Comparison of ENCODE assay signal across 23 cellular contexts in the genomic region with DNA sequence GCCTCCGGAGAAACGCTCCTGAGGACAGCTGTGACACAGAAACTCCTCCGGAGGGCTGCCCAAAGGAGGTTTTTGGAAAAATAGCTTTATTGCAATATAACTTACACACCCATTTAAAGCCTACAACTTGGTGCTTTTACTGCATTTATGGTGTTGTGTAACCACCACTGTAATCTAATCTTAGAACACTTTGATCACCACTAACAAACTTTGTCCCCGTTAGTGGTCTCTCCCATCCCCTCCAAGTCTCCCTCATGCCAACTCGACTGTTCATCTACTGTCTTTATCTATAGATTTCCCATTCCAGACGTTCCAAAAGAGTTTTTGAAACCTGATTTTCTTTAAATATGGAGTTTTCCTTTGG.
DNase-seq lines count a peak whose midpoint lies in the region; ATAC-seq and TF ChIP-seq lines count a peak whose summit lies in the region.
"Had no signal": no experiment of that assay in that cellular context is flagged by ENCODE, and none has a peak within 500 bp of the region (broad histone marks: within the 10 kb centered on the region; RNA-seq: fewer than 3 reads in every experiment).

No MANE protein-coding gene starts in this region.

- H3K27me3 ChIP-seq in ascending aorta (no peaks in the 10 kb centered on the region), mesenchymal stem cell (ENCODE audit: control insufficient read depth in 1 of 2, insufficient read depth in 1 of 2, low read length in 2 of 2) (no peaks in the 10 kb centered on the region)
- H3K27me3 ChIP-seq: neutrophil, SJSA1 had no signal

- H3K4me1 ChIP-seq in ascending aorta (peaks cover 34 to 66% of the 10 kb centered on the region in 2 donors), mesodermal cell (ENCODE audit: control insufficient read depth, insufficient read depth, low read length, poor library complexity, severe bottlenecking) (peaks cover 48% of the 10 kb centered on the region), mesenchymal stem cell (ENCODE audit: control insufficient read depth, insufficient read depth, low read depth, low read length) (peaks cover 48% of the 10 kb centered on the region)

- no peak for TF ChIP-seq CTCF in ascending aorta (IDR thresholded peaks at IDR 0.05)

- 80 to 94% methylated on average over 2 to 3 of the region's 6 CpGs for WGBS in mesodermal cell (ENCODE audit: insufficient coverage in 2 of 2), 2 experiments
- WGBS in mesenchymal stem cell, result 83% methylated on average over 3 of the region's 6 CpGs

- no peak overlapping the region for H2AFZ ChIP-seq in mesenchymal stem cell (ENCODE audit: low read depth, low read length)
- H2AFZ ChIP-seq: PC-9 had no signal

- H2BK120ac ChIP-seq in mesenchymal stem cell (ENCODE audit: low read depth, low read length), result no peak overlapping the region

- H3K4me2 ChIP-seq in mesenchymal stem cell (ENCODE audit: low read length, poor library complexity, severe bottlenecking), result no peak overlapping the region
- H3K4me2 ChIP-seq: PC-9 had no signal

- no peaks in the 10 kb centered on the region for H3K9me3 ChIP-seq in ascending aorta
- no peaks in the 10 kb centered on the region for H3K9me3 ChIP-seq in mesodermal cell (ENCODE audit: control insufficient read depth, low read length)
- no peaks in the 10 kb centered on the region for H3K9me3 ChIP-seq in mesenchymal stem cell (ENCODE audit: control insufficient read depth, low read length)
- H3K9me3 ChIP-seq: neutrophil, SJSA1 had no signal

- H2AK5ac ChIP-seq in mesenchymal stem cell (ENCODE audit: low read length, severe bottlenecking), result no peak overlapping the region

- H3K4me3 Mint-ChIP-seq in activated naive CD8-positive, alpha-beta T cell, result no peak overlapping the region
- H3K4me3 Mint-ChIP-seq in activated naive CD8-positive, alpha-beta T cell treated with anti-CD3 and anti-CD28 coated beads for 36 hours, result no peak overlapping the region
- H3K4me3 Mint-ChIP-seq: stimulated activated effector memory CD8-positive, alpha-beta T cell treated with anti-CD3 and anti-CD28 coated beads, Interleukin-12 subunit alpha, Interleukin-12 subunit beta, amount 100 ng/mL, for 72 hours; T-helper 1 cell treated with Interleukin-12 subunit alpha and Interleukin-12 subunit beta and Interleukin-4 antibody, amounts not matched to agents 30 μg/mL and 1 μg/mL, for 36 hours had no signal

- H2BK15ac ChIP-seq in mesenchymal stem cell (ENCODE audit: low read depth, poor library complexity, severe bottlenecking), result no peak overlapping the region

- H3K27ac ChIP-seq in ascending aorta (peak overlapping the region; percentile 91 to 95), mesodermal cell (ENCODE audit: low read depth, low read length, severe bottlenecking) (peak overlapping the region; percentile 37), mesenchymal stem cell (ENCODE audit: low read length, poor library complexity, severe bottlenecking) (no peak overlapping the region)
- H3K27ac ChIP-seq: C4-2B, neutrophil, PC-9, VCaP had no signal

- no peak for DNase-seq in activated naive CD8-positive, alpha-beta T cell treated with anti-CD3 and anti-CD28 coated beads for 36 hours
- DNase-seq in ascending aorta (ENCODE audit: low spot score in 2 of 2), result no peak
- DNase-seq in superior temporal gyrus (ENCODE audit: extremely low spot score), result peak; percentile 30
- DNase-seq in mesenchymal stem cell, result no peak
- DNase-seq in middle frontal gyrus (ENCODE audit: extremely low spot score, low spot score), result no peak
- DNase-seq: 8988T; activated CD4-positive, alpha-beta T cell treated with anti-CD3 and anti-CD28 coated beads, Interleukin-2, amount 50 U/mL, for 4 hours; GF-D8; GOT3; midbrain; NCI-H1694; NCI-H82 had no signal

- H3K27ac Mint-ChIP-seq in activated naive CD8-positive, alpha-beta T cell, result peak overlapping the region; percentile 73
- no peak overlapping the region for H3K27ac Mint-ChIP-seq in activated naive CD8-positive, alpha-beta T cell treated with anti-CD3 and anti-CD28 coated beads for 36 hours
- H3K27ac Mint-ChIP-seq: T-helper 1 cell treated with Interleukin-12 subunit alpha and Interleukin-12 subunit beta and Interleukin-4 antibody, amounts not matched to agents 30 μg/mL and 1 μg/mL, for 36 hours had no signal

- no peak overlapping the region for H2BK12ac ChIP-seq in mesenchymal stem cell (ENCODE audit: low read length in 2 of 2)

- H3K79me1 ChIP-seq in mesenchymal stem cell (replicated peaks; ENCODE audit: low read length, poor library complexity, severe bottlenecking), result peaks cover 36% of the 10 kb centered on the region

- H3K9me3 Mint-ChIP-seq in activated naive CD8-positive, alpha-beta T cell (ENCODE audit: low read depth), result no peaks in the 10 kb centered on the region
- H3K9me3 Mint-ChIP-seq in activated naive CD8-positive, alpha-beta T cell treated with anti-CD3 and anti-CD28 coated beads for 36 hours, result no peaks in the 10 kb centered on the region
- H3K9me3 Mint-ChIP-seq: stimulated activated effector memory CD8-positive, alpha-beta T cell treated with anti-CD3 and anti-CD28 coated beads, Interleukin-12 subunit alpha, Interleukin-12 subunit beta, amount 100 ng/mL, for 72 hours; T-helper 1 cell treated with Interleukin-12 subunit alpha and Interleukin-12 subunit beta and Interleukin-4 antibody, amounts not matched to agents 30 μg/mL and 1 μg/mL, for 36 hours; type B pancreatic cell had no signal

- no peak overlapping the region for H3K14ac ChIP-seq in mesenchymal stem cell (ENCODE audit: low read length in 2 of 2)

- H3K36me3 ChIP-seq in ascending aorta (no peaks in the 10 kb centered on the region), mesodermal cell (ENCODE audit: control insufficient read depth, insufficient read depth, low read length) (peaks cover 33% of the 10 kb centered on the region), mesenchymal stem cell (ENCODE audit: control insufficient read depth in 1 of 2, insufficient read depth in 2 of 2, low read depth in 1 of 2, low read length in 2 of 2) (peaks cover 51 to 62% of the 10 kb centered on the region in 2 experiments)

- intact Hi-C loops in ascending aorta (cut with DNase I), result no loop called here

- H3K27me3 Mint-ChIP-seq in activated naive CD8-positive, alpha-beta T cell, result no peaks in the 10 kb centered on the region
- no peaks in the 10 kb centered on the region for H3K27me3 Mint-ChIP-seq in activated naive CD8-positive, alpha-beta T cell treated with anti-CD3 and anti-CD28 coated beads for 36 hours
- H3K27me3 Mint-ChIP-seq: type B pancreatic cell had no signal

- no peak overlapping the region for H4K8ac ChIP-seq in mesenchymal stem cell (ENCODE audit: low read length)

- no peak overlapping the region for H3K4me3 ChIP-seq in ascending aorta
- no peak overlapping the region for H3K4me3 ChIP-seq in mesodermal cell (ENCODE audit: extremely low read depth, insufficient read depth, low read length, poor library complexity, severe bottlenecking)
- no peak overlapping the region for H3K4me3 ChIP-seq in mesenchymal stem cell (ENCODE audit: insufficient read depth in 1 of 2, low read depth in 1 of 2, low read length in 2 of 2)
- H3K4me3 ChIP-seq: PC-9, SJSA1 had no signal

- no peak overlapping the region for H3K9ac ChIP-seq in mesenchymal stem cell (ENCODE audit: low read length)

- ATAC-seq in GM19463 (IDR thresholded peaks at IDR 0.05; ENCODE audit: unreplicated experiment), result no peak
- ATAC-seq: stimulated activated effector memory CD8-positive, alpha-beta T cell treated with anti-CD3 and anti-CD28 coated beads, Interleukin-12 subunit alpha, Interleukin-12 subunit beta, amount 100 ng/mL, for 72 hours had no signal

- H3K4me1 Mint-ChIP-seq in activated naive CD8-positive, alpha-beta T cell (ENCODE audit: low read depth), result peaks cover 57% of the 10 kb centered on the region
- H3K4me1 Mint-ChIP-seq in activated naive CD8-positive, alpha-beta T cell treated with anti-CD3 and anti-CD28 coated beads for 36 hours, result peaks cover 53% of the 10 kb centered on the region

- peaks cover 17% of the 10 kb centered on the region for H3K36me3 Mint-ChIP-seq in activated naive CD8-positive, alpha-beta T cell
- H3K36me3 Mint-ChIP-seq in activated naive CD8-positive, alpha-beta T cell treated with anti-CD3 and anti-CD28 coated beads for 36 hours, result peaks cover 40% of the 10 kb centered on the region

- H3K4ac ChIP-seq in mesenchymal stem cell (ENCODE audit: low read depth in 1 of 2, low read length in 2 of 2), result no peak overlapping the region

- H3K18ac ChIP-seq in mesenchymal stem cell (ENCODE audit: low read depth in 1 of 2, low read length in 2 of 2), result no peak overlapping the region

- no peak overlapping the region for H2BK5ac ChIP-seq in mesenchymal stem cell (ENCODE audit: low read depth, low read length, poor library complexity, severe bottlenecking)

- no peak overlapping the region for H3K23ac ChIP-seq in mesenchymal stem cell (ENCODE audit: low read length in 2 of 2)

- H4K91ac ChIP-seq in mesenchymal stem cell (ENCODE audit: low read length), result no peak overlapping the region
